9 cellular contexts compared by ENCODE assay signal in the genomic region with DNA sequence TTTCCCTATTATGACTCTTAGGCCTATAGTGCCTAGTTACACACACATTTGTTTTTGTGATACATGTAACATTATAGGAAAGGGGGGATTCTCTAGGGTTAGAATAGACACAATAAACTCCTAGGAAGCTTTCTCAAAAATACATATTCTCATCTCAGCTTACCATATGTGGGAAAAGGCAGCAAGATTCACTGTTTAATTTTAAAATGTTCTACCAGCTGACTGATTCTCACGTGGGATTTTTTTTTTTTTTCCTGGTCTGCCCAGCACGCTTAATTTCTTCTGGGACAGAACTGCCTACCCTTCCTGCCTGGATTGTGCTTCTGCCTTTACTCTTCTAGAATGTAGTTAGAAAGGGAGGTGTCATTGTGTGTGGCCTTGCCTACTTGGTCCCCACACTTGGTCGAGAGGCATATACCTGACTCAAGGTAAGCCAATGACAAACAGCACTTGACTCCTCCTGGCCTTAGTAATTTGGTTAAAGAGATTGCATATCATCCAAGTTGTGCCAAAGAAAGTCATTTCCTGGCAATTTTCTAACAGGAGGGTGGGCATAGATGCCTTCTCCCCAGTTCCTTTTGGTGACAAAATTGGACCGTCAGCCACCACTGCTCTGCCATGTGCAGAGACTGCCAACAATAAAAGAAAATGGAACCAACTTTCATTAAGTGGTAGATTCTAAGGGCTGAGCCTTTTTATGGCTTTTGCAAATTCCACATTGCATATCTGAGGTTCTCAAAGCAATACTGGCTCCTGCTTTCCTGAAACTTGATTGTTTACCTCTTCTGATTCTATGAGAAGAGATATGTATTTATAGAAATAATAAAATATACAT. TPM values are rescaled to one million over a fixed set of nuclear protein-coding genes. Genes with fewer than 3 reads are reported as not detected.
DNase-seq lines count a peak whose midpoint lies in the region; ATAC-seq and TF ChIP-seq lines count a peak whose summit lies in the region.
"Had no signal": no experiment of that assay in that cellular context is flagged by ENCODE, and none has a peak within 500 bp of the region (broad histone marks: within the 10 kb centered on the region; RNA-seq: fewer than 3 reads in every experiment).

No MANE protein-coding gene starts in this region.

- ATAC-seq in activated naive CD8-positive, alpha-beta T cell treated with anti-CD3 and anti-CD28 coated beads, Interleukin-2, amount 50 U/mL, for 24 hours: no peak
- no peak for ATAC-seq in GM19351 (IDR thresholded peaks at IDR 0.05; ENCODE audit: unreplicated experiment)

- no peaks in the 10 kb centered on the region for H3K27me3 ChIP-seq in A673 (replicated peaks; ENCODE audit: insufficient read depth, low read depth, low read length, poor library complexity)
- no peaks in the 10 kb centered on the region for H3K27me3 ChIP-seq in HL-60 (ENCODE audit: insufficient read depth, poor library complexity, severe bottlenecking)
- H3K27me3 ChIP-seq in mucosa of stomach (ENCODE audit: control insufficient read depth, insufficient read depth, low read length): no peaks in the 10 kb centered on the region

- POLR2A ChIA-PET in A673 (lab: Charles Lee; ENCODE audit: low non-redundant PET): interaction anchor here (0.7 kb wide), 1 partner anchor 646 kb away, joined by 3 read pairs; no protein-coding TSS in a partner anchor

- H3K4me3 ChIP-seq in A673 (ENCODE audit: low read depth, low read length, poor library complexity, severe bottlenecking): peak overlapping the region; percentile 49
- no peak overlapping the region for H3K4me3 ChIP-seq in HL-60 (replicated peaks; ENCODE audit: insufficient read depth, low read length)
- no peak overlapping the region for H3K4me3 ChIP-seq in mucosa of stomach (ENCODE audit: low read length)

- no peaks in the 10 kb centered on the region for H3K27me3 Mint-ChIP-seq in activated naive CD8-positive, alpha-beta T cell treated with anti-CD3 and anti-CD28 coated beads, Interleukin-2, amount 50 U/mL, for 24 hours

- TF ChIP-seq CTCF in A673 (conservative IDR thresholded peaks at IDR 0.05; ENCODE audit: low read depth, low read length) (no peak), HL-60 (IDR thresholded peaks at IDR 0.05; ENCODE audit: insufficient read depth, low read length) (no peak), GM13977 (IDR thresholded peaks at IDR 0.05; ENCODE audit: extremely low read depth, insufficient read depth, missing control alignments) (no peak)

- H3K27ac ChIP-seq in A673 (ENCODE audit: low read depth, low read length, poor library complexity, severe bottlenecking): peak overlapping the region; percentile 63
- peak overlapping the region; percentile 92 for H3K27ac ChIP-seq in HL-60 (replicated peaks)

- H3K9ac ChIP-seq in mucosa of stomach (ENCODE audit: low read length): peak overlapping the region; percentile 80

- no peaks in the 10 kb centered on the region for H3K9me3 Mint-ChIP-seq in activated naive CD8-positive, alpha-beta T cell treated with anti-CD3 and anti-CD28 coated beads, Interleukin-2, amount 50 U/mL, for 24 hours

- in situ Hi-C loops in GM13977 (cut with MboI; ENCODE audit: low pct_unique_long_range_greater_than_20kb, low sequenced_read_pairs, unreplicated experiment): loop anchor here (5.0 to 10.0 kb wide), 2 partner anchors 133 to 264 kb away; no protein-coding TSS in a partner anchor

- peaks cover 5% of the 10 kb centered on the region for H3K36me3 Mint-ChIP-seq in activated naive CD8-positive, alpha-beta T cell treated with anti-CD3 and anti-CD28 coated beads, Interleukin-2, amount 50 U/mL, for 24 hours (ENCODE audit: low read depth)

- no TSS peak for BruUV-seq in A673 (replicated peaks; lab: Mats Ljungman, UMichigan)

- H3K36me3 ChIP-seq in A673 (ENCODE audit: insufficient read depth, low read length, poor library complexity, severe bottlenecking) (no peaks in the 10 kb centered on the region), mucosa of stomach (ENCODE audit: control insufficient read depth, insufficient read depth, low read length) (no peaks in the 10 kb centered on the region)
- H3K36me3 ChIP-seq: neutrophil had no signal

- DNase-seq in A673 (ENCODE audit: low spot score) (peak; percentile 23), HL-60 (ENCODE audit: low read depth in 1 of 2, low spot score in 1 of 2) (no peak), GM13977 (ENCODE audit: low spot score) (no peak), NCI-H446 treated with DMSO at 0.1 percent for 48 hours (lab: John Stamatoyannopoulos, UW) (no peak), NOMO-1 treated with dmso at 0.1 percent for 144 hours (lab: John Stamatoyannopoulos, UW; ENCODE audit: unreplicated experiment) (no peak)
- DNase-seq in activated naive CD8-positive, alpha-beta T cell treated with anti-CD3 and anti-CD28 coated beads, Interleukin-2, amount 50 U/mL, for 24 hours: no peak

- H3K4me1 Mint-ChIP-seq in activated naive CD8-positive, alpha-beta T cell treated with anti-CD3 and anti-CD28 coated beads, Interleukin-2, amount 50 U/mL, for 24 hours: peaks cover 46% of the 10 kb centered on the region

- H3K4me3 Mint-ChIP-seq in activated naive CD8-positive, alpha-beta T cell treated with anti-CD3 and anti-CD28 coated beads, Interleukin-2, amount 50 U/mL, for 24 hours: peak overlapping the region; percentile 86

- H3K9me3 ChIP-seq in A673 (ENCODE audit: low read depth, low read length, poor library complexity, severe bottlenecking) (no peaks in the 10 kb centered on the region), mucosa of stomach (ENCODE audit: control insufficient read depth, low read length) (no peaks in the 10 kb centered on the region)
- H3K9me3 ChIP-seq: neutrophil had no signal

- peak overlapping the region; percentile 95 for H3K27ac Mint-ChIP-seq in activated naive CD8-positive, alpha-beta T cell treated with anti-CD3 and anti-CD28 coated beads, Interleukin-2, amount 50 U/mL, for 24 hours

- intact Hi-C loops in A673 (cut with micrococcal nuclease; ENCODE audit: unreplicated experiment): loop anchor here (5.0 kb wide), 2 partner anchors 141 to 264 kb away; no protein-coding TSS in a partner anchor

- H3K4me1 ChIP-seq in A673 (ENCODE audit: insufficient read depth, low read length, poor library complexity, severe bottlenecking): peaks cover 54% of the 10 kb centered on the region
- peaks cover 26% of the 10 kb centered on the region for H3K4me1 ChIP-seq in mucosa of stomach (ENCODE audit: control insufficient read depth, insufficient read depth, low read length)

- CTCF ChIA-PET in A673 (lab: Charles Lee): no interaction called here

RNA-seq across cellular contexts. Expression of a gene that starts 8.0 kb away (rescaled TPM):
- total RNA-seq in A673 (2021): 0.76 and 0.90 TPM in 2 replicates
